Comparison of ENCODE assay signal across 8 cellular contexts in the genomic region with DNA sequence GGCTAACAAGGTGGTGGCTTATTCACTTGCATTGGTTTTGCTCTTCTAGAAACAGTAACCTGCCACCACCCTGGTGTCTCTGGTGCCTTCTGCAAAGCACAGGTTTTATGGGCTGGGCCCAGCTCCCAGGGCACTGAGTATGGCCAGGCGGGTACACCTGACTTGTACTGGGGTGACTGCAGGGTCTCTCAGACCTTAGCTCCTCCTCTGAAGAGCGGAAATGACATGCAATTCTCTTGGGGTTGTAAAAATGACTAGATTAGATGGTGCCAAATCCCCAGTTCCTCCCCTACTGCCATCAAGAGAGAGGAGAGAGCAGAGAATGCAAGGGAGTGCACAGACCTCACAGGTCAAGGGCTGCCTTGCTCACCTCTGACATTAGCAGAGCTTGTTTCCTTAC. TPM values are rescaled to one million over a fixed set of nuclear protein-coding genes. Genes with fewer than 3 reads are reported as not detected.
DNase-seq lines count a peak whose midpoint lies in the region; ATAC-seq lines count a peak whose summit lies in the region.

No MANE protein-coding gene starts in this region.

- peaks cover 21% of the 10 kb centered on the region for H3K36me3 Mint-ChIP-seq in activated T-cell treated with anti-CD3 and anti-CD28 coated beads, Interleukin-2, amount 50 U/mL, for 4 hours (ENCODE audit: insufficient read depth)
- peaks cover 6% of the 10 kb centered on the region for H3K36me3 Mint-ChIP-seq in memory B cell

- ATAC-seq in activated T-cell treated with anti-CD3 and anti-CD28 coated beads, Interleukin-2, amount 50 U/mL, for 4 hours: peak; percentile 28 to 29
- ATAC-seq in memory B cell (ENCODE audit: low read depth) (peak; percentile 54), HG03175 (IDR thresholded peaks at IDR 0.05; ENCODE audit: unreplicated experiment) (no peak)

- peak overlapping the region; percentile 19 for H3K4me3 Mint-ChIP-seq in activated T-cell treated with anti-CD3 and anti-CD28 coated beads, Interleukin-2, amount 50 U/mL, for 4 hours
- peak overlapping the region; percentile 35 for H3K4me3 Mint-ChIP-seq in memory B cell

- H3K27ac Mint-ChIP-seq in memory B cell: peak overlapping the region; percentile 97

- peaks cover 96% of the 10 kb centered on the region for H3K4me1 Mint-ChIP-seq in activated T-cell treated with anti-CD3 and anti-CD28 coated beads, Interleukin-2, amount 50 U/mL, for 4 hours (ENCODE audit: low read depth)
- H3K4me1 Mint-ChIP-seq in memory B cell: peaks cover 64% of the 10 kb centered on the region

- H3K9me3 Mint-ChIP-seq in activated T-cell treated with anti-CD3 and anti-CD28 coated beads, Interleukin-2, amount 50 U/mL, for 4 hours: no peaks in the 10 kb centered on the region
- H3K9me3 Mint-ChIP-seq in memory B cell: no peaks in the 10 kb centered on the region

- no peaks in the 10 kb centered on the region for H3K27me3 Mint-ChIP-seq in activated T-cell treated with anti-CD3 and anti-CD28 coated beads, Interleukin-2, amount 50 U/mL, for 4 hours (ENCODE audit: low read depth)
- no peaks in the 10 kb centered on the region for H3K27me3 Mint-ChIP-seq in memory B cell

- peak; percentile 20 for DNase-seq in stimulated activated CD4-positive, alpha-beta T cell treated with anti-CD3 and anti-CD28 coated beads, Interleukin-4, amount 100 ng/mL, for 1 hour
- DNase-seq in stimulated activated CD4-positive, alpha-beta T cell treated with anti-CD3 and anti-CD28 coated beads, Interleukin-4, amount 100 ng/mL, for 24 hours: no peak
- DNase-seq in activated T-cell treated with anti-CD3 and anti-CD28 coated beads, Interleukin-2, amount 50 U/mL, for 4 hours: peak; percentile 20
- DNase-seq in memory B cell (ENCODE audit: low spot score in 2 of 2) (peak in 1 of 2 donors; percentile 30), GM19240 (ENCODE audit: insufficient read length, low spot score) (no peak), NCI-H2171 treated with DMSO at 0.1 percent for 48 hours (lab: John Stamatoyannopoulos, UW) (no peak), DMS53 treated with DMSO at 0.1 percent for 48 hours (lab: John Stamatoyannopoulos, UW; ENCODE audit: unreplicated experiment) (no peak)

RNA-seq across cellular contexts. Expression of a gene that starts 14.7 kb away (rescaled TPM):
- 10 to 100 TPM; 48.7 to 59.7 (median 57.1) TPM for total RNA-seq in activated T-cell treated with anti-CD3 and anti-CD28 coated beads, Interleukin-2, amount 50 U/mL, for 4 hours

RNA-seq across cellular contexts. Expression of a gene that starts 41.7 kb away (rescaled TPM):
- total RNA-seq in activated T-cell treated with anti-CD3 and anti-CD28 coated beads, Interleukin-2, amount 50 U/mL, for 4 hours: 1 to 10 TPM; 6.2 to 7.6 (median 6.3) TPM

Comparison
In these comparisons a context has a peak if more than half of its experiments do, and no peak if none do; other contexts are left out.
1. DNase-seq: peak in stimulated activated CD4-positive, alpha-beta T cell treated with anti-CD3 and anti-CD28 coated beads, Interleukin-4, amount 100 ng/mL, for 1 hour (single experiment) and activated T-cell treated with anti-CD3 and anti-CD28 coated beads, Interleukin-2, amount 50 U/mL, for 4 hours (single experiment); none in stimulated activated CD4-positive, alpha-beta T cell treated with anti-CD3 and anti-CD28 coated beads, Interleukin-4, amount 100 ng/mL, for 24 hours (single experiment), GM19240 (single experiment), NCI-H2171 treated with DMSO at 0.1 percent for 48 hours (single experiment) and DMS53 treated with DMSO at 0.1 percent for 48 hours (single experiment).